18 cellular contexts compared by ENCODE assay signal in the genomic region with DNA sequence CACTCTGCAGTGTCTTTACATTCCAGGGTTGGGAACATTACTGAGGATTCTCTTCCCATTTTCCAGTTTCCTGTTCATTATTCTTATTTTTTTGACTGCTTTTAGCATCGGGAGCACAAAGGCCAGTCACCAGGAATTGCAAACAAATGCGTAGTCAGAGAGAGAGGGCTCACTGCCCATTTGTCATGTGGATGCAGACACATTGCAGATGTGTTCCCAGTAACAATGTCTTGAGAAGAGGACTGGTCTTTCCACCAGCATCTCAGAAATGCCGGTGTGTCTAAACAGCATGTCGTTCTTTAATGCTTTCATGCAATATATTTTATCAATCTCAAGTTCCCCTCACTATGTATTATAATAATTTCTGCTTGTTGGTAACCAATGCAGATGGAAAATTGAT. TPM values are rescaled to one million over a fixed set of nuclear protein-coding genes. Genes with fewer than 3 reads are reported as not detected.
"Had no signal": no experiment of that assay in that cellular context is flagged by ENCODE, and none has a peak within 500 bp of the region (broad histone marks: within the 10 kb centered on the region; RNA-seq: fewer than 3 reads in every experiment).

No MANE protein-coding gene starts in this region.

- H3K4me1 ChIP-seq: SJSA1, uterus had no signal

- DNase-seq: activated CD4-positive, alpha-beta T cell treated with anti-CD3 and anti-CD28 coated beads for 1 hour; activated CD4-positive, alpha-beta T cell treated with anti-CD3 and anti-CD28 coated beads, Interleukin-2, amount 50 U/mL, for 48 hours; activated gamma-delta T cell; activated T-cell treated with anti-CD3 and anti-CD28 coated beads, Interleukin-2, amount 50 U/mL, for 4 hours; effector memory CD4-positive, alpha-beta T cell; islet precursor cell; left ventricle myocardium superior; stimulated activated CD4-positive, alpha-beta T cell treated with anti-CD3 and anti-CD28 coated beads, Interleukin-15, amount 100 ng/mL, for 24 hours; stimulated activated CD4-positive, alpha-beta T cell treated with anti-CD3 and anti-CD28 coated beads, Interleukin-4, amount 100 ng/mL, for 24 hours; SW 1271; uterus had no signal

- H3K27me3 ChIP-seq: uterus had no signal

- H3K36me3 ChIP-seq: SJSA1, uterus had no signal

- ATAC-seq: activated T-cell treated with anti-CD3 and anti-CD28 coated beads, Interleukin-2, amount 50 U/mL, for 4 hours; left ventricle myocardium superior had no signal

- H3K4me3 ChIP-seq: coronary artery, SJSA1, uterus had no signal

- H3K27ac ChIP-seq: coronary artery, epithelial cell of prostate, SJSA1, uterus had no signal

- H3K9me3 ChIP-seq: SJSA1, uterus had no signal

RNA-seq across cellular contexts. Expression of gene TAAR6, which starts 1.0 kb away (rescaled TPM):
- total RNA-seq: activated T-cell treated with anti-CD3 and anti-CD28 coated beads, Interleukin-2, amount 50 U/mL, for 4 hours; cardiac septum; glomerular endothelial cell; left ventricle myocardium superior; pulmonary artery endothelial cell; SJSA1; uterus had no signal
- polyA plus RNA-seq: thymus had no signal

RNA-seq across cellular contexts. Expression of gene TAAR8, which starts 16.7 kb away (rescaled TPM):
- total RNA-seq: activated T-cell treated with anti-CD3 and anti-CD28 coated beads, Interleukin-2, amount 50 U/mL, for 4 hours; cardiac septum; glomerular endothelial cell; left ventricle myocardium superior; pulmonary artery endothelial cell; SJSA1 had no signal
- polyA plus RNA-seq: thymus had no signal

RNA-seq across cellular contexts. Expression of gene TAAR5, which starts 20.4 kb away (rescaled TPM):
- total RNA-seq: activated T-cell treated with anti-CD3 and anti-CD28 coated beads, Interleukin-2, amount 50 U/mL, for 4 hours; cardiac septum; glomerular endothelial cell; left ventricle myocardium superior; pulmonary artery endothelial cell; SJSA1; uterus had no signal

RNA-seq across cellular contexts. Expression of gene TAAR9, which starts 31.1 kb away (rescaled TPM):
- total RNA-seq: activated T-cell treated with anti-CD3 and anti-CD28 coated beads, Interleukin-2, amount 50 U/mL, for 4 hours; cardiac septum; glomerular endothelial cell; left ventricle myocardium superior; pulmonary artery endothelial cell; SJSA1; uterus had no signal
- polyA plus RNA-seq: thymus had no signal

RNA-seq across cellular contexts. Expression of gene TAAR2, which starts 54.9 kb away (rescaled TPM):
- total RNA-seq: activated T-cell treated with anti-CD3 and anti-CD28 coated beads, Interleukin-2, amount 50 U/mL, for 4 hours; cardiac septum; glomerular endothelial cell; left ventricle myocardium superior; pulmonary artery endothelial cell; SJSA1; uterus had no signal
- polyA plus RNA-seq: thymus had no signal
